Comparison of ENCODE assay signal across 2 cellular contexts in the genomic region with DNA sequence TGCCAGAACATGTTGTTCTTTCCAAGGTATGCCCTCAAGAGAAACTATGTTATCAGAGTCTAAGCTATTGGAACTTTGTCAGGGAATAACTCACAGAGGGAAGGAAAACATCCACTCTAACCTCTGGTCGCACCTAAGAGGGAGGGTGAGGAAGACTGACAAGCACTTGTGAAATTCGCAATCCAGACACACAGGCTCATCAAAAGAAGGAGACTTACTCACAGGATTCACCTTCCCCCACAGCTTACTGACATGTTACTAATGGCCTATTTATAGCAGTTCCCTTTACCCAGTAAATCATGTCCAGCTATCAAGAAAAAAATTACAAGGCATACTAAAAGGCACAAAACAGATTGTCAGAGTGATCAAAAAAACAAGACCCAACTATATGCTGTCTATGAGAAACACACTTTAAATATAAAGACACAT.
TF ChIP-seq lines count a peak whose summit lies in the region.

No MANE protein-coding gene starts in this region.

TF ChIP-seq in HCT116, 20 proteins besides CTCF, POLR2A, EP300 and RAD21:
- TF ChIP-seq FOSL1 (IDR thresholded peaks at IDR 0.05; ENCODE audit: low read depth), result peak; percentile 36; the same call in 1 of the 2 replicates
- no peak for TF ChIP-seq SRF (IDR thresholded peaks at IDR 0.05; ENCODE audit: low read depth)
- TF ChIP-seq CEBPB (IDR thresholded peaks at IDR 0.05; ENCODE audit: low read depth), result peak; percentile 60
- peak; percentile 40 for TF ChIP-seq SP1 (IDR thresholded peaks at IDR 0.05; ENCODE audit: low read depth)
- peak; percentile 15; the same call in 1 of the 2 replicates for TF ChIP-seq JUND (IDR thresholded peaks at IDR 0.05)
- no peak for TF ChIP-seq ZNF274 (IDR thresholded peaks at IDR 0.05; ENCODE audit: low read depth, low read length)

TF ChIP-seq in GM23338, 12 proteins besides CTCF, POLR2A, EP300 and RAD21:
- TF ChIP-seq JUNB (IDR thresholded peaks at IDR 0.05; ENCODE audit: unreplicated experiment) (no peak), ZNF331 (CRISPR knock-in tag; IDR thresholded peaks at IDR 0.05; ENCODE audit: low read depth) (no peak), CREB1 (CRISPR knock-in tag; IDR thresholded peaks at IDR 0.05; ENCODE audit: low read depth) (no peak), EZH2phosphoT487 (IDR thresholded peaks at IDR 0.05; ENCODE audit: unreplicated experiment) (no peak), NANOG (IDR thresholded peaks at IDR 0.05; ENCODE audit: borderline replicate concordance) (no peak), STAT1 (IDR thresholded peaks at IDR 0.05; ENCODE audit: unreplicated experiment) (no peak), POLR2AphosphoS5 (IDR thresholded peaks at IDR 0.05; ENCODE audit: low read depth) (no peak), ZNF114 (CRISPR knock-in tag; IDR thresholded peaks at IDR 0.05) (no peak), EZH2 (IDR thresholded peaks at IDR 0.05; ENCODE audit: low read depth, unreplicated experiment) (no peak)
- TF ChIP-seq, protein P1, sequence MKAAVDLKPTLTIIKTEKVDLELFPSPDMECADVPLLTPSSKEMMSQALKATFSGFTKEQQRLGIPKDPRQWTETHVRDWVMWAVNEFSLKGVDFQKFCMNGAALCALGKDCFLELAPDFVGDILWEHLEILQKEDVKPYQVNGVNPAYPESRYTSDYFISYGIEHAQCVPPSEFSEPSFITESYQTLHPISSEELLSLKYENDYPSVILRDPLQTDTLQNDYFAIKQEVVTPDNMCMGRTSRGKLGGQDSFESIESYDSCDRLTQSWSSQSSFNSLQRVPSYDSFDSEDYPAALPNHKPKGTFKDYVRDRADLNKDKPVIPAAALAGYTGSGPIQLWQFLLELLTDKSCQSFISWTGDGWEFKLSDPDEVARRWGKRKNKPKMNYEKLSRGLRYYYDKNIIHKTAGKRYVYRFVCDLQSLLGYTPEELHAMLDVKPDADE (IDR thresholded peaks at IDR 0.05), result no peak
- TF ChIP-seq, protein P2, sequence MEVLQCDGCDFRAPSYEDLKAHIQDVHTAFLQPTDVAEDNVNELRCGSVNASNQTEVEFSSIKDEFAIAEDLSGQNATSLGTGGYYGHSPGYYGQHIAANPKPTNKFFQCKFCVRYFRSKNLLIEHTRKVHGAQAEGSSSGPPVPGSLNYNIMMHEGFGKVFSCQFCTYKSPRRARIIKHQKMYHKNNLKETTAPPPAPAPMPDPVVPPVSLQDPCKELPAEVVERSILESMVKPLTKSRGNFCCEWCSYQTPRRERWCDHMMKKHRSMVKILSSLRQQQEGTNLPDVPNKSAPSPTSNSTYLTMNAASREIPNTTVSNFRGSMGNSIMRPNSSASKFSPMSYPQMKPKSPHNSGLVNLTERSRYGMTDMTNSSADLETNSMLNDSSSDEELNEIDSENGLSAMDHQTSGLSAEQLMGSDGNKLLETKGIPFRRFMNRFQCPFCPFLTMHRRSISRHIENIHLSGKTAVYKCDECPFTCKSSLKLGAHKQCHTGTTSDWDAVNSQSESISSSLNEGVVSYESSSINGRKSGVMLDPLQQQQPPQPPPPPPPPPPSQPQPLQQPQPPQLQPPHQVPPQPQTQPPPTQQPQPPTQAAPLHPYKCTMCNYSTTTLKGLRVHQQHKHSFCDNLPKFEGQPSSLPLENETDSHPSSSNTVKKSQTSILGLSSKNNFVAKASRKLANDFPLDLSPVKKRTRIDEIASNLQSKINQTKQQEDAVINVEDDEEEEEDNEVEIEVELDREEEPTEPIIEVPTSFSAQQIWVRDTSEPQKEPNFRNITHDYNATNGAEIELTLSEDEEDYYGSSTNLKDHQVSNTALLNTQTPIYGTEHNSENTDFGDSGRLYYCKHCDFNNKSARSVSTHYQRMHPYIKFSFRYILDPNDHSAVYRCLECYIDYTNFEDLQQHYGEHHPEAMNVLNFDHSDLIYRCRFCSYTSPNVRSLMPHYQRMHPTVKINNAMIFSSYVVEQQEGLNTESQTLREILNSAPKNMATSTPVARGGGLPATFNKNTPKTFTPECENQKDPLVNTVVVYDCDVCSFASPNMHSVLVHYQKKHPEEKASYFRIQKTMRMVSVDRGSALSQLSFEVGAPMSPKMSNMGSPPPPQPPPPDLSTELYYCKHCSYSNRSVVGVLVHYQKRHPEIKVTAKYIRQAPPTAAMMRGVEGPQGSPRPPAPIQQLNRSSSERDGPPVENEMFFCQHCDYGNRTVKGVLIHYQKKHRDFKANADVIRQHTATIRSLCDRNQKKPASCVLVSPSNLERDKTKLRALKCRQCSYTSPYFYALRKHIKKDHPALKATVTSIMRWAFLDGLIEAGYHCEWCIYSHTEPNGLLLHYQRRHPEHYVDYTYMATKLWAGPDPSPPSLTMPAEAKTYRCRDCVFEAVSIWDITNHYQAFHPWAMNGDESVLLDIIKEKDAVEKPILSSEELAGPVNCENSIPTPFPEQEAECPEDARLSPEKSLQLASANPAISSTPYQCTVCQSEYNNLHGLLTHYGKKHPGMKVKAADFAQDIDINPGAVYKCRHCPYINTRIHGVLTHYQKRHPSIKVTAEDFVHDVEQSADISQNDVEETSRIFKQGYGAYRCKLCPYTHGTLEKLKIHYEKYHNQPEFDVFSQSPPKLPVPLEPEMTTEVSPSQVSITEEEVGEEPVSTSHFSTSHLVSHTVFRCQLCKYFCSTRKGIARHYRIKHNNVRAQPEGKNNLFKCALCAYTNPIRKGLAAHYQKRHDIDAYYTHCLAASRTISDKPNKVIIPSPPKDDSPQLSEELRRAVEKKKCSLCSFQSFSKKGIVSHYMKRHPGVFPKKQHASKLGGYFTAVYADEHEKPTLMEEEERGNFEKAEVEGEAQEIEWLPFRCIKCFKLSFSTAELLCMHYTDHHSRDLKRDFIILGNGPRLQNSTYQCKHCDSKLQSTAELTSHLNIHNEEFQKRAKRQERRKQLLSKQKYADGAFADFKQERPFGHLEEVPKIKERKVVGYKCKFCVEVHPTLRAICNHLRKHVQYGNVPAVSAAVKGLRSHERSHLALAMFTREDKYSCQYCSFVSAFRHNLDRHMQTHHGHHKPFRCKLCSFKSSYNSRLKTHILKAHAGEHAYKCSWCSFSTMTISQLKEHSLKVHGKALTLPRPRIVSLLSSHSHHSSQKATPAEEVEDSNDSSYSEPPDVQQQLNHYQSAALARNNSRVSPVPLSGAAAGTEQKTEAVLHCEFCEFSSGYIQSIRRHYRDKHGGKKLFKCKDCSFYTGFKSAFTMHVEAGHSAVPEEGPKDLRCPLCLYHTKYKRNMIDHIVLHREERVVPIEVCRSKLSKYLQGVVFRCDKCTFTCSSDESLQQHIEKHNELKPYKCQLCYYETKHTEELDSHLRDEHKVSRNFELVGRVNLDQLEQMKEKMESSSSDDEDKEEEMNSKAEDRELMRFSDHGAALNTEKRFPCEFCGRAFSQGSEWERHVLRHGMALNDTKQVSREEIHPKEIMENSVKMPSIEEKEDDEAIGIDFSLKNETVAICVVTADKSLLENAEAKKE (CRISPR knock-in tag; IDR thresholded peaks at IDR 0.05), result no peak
- TF ChIP-seq, protein P3, sequence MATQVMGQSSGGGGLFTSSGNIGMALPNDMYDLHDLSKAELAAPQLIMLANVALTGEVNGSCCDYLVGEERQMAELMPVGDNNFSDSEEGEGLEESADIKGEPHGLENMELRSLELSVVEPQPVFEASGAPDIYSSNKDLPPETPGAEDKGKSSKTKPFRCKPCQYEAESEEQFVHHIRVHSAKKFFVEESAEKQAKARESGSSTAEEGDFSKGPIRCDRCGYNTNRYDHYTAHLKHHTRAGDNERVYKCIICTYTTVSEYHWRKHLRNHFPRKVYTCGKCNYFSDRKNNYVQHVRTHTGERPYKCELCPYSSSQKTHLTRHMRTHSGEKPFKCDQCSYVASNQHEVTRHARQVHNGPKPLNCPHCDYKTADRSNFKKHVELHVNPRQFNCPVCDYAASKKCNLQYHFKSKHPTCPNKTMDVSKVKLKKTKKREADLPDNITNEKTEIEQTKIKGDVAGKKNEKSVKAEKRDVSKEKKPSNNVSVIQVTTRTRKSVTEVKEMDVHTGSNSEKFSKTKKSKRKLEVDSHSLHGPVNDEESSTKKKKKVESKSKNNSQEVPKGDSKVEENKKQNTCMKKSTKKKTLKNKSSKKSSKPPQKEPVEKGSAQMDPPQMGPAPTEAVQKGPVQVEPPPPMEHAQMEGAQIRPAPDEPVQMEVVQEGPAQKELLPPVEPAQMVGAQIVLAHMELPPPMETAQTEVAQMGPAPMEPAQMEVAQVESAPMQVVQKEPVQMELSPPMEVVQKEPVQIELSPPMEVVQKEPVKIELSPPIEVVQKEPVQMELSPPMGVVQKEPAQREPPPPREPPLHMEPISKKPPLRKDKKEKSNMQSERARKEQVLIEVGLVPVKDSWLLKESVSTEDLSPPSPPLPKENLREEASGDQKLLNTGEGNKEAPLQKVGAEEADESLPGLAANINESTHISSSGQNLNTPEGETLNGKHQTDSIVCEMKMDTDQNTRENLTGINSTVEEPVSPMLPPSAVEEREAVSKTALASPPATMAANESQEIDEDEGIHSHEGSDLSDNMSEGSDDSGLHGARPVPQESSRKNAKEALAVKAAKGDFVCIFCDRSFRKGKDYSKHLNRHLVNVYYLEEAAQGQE (IDR thresholded peaks at IDR 0.05; ENCODE audit: unreplicated experiment), result no peak
